Comparison of ENCODE assay signal across 9 cellular contexts in genomic region chr1:89547563-89548485, GRCh38. TPM values are rescaled to one million over a fixed set of nuclear protein-coding genes. Genes with fewer than 3 reads are reported as not detected.
DNase-seq lines count a peak whose midpoint lies in the region; ATAC-seq and TF ChIP-seq lines count a peak whose summit lies in the region.
"Had no signal": no experiment of that assay in that cellular context is flagged by ENCODE, and none has a peak within 500 bp of the region (broad histone marks: within the 10 kb centered on the region; RNA-seq: fewer than 3 reads in every experiment).

No MANE protein-coding gene starts in this region.

- H3K36me3 ChIP-seq in CD4-positive, alpha-beta memory T cell (ENCODE audit: insufficient read depth, low read length) = no peaks in the 10 kb centered on the region

- peaks cover 10 to 18% of the 10 kb centered on the region in 2 donors for H3K36me3 Mint-ChIP-seq in CD4-positive, alpha-beta memory T cell

- intact Hi-C loops in sciatic nerve (cut with DNase I) = no loop called here
- intact Hi-C loops in CD4-positive, alpha-beta memory T cell (cut with micrococcal nuclease) = loop anchor here (5.0 kb wide), 1 partner anchor 34 kb away; no protein-coding TSS in a partner anchor

- no peaks in the 10 kb centered on the region for H3K27me3 ChIP-seq in CD4-positive, alpha-beta memory T cell (ENCODE audit: insufficient read depth, low read length)

- H3K27ac ChIP-seq in CD4-positive, alpha-beta memory T cell (ENCODE audit: low read depth, low read length) = no peak overlapping the region

- H3K4me1 ChIP-seq in CD4-positive, alpha-beta memory T cell (ENCODE audit: insufficient read depth, low read length) = peaks cover 45% of the 10 kb centered on the region

- H3K9me3 Mint-ChIP-seq in CD4-positive, alpha-beta memory T cell = no peaks in the 10 kb centered on the region

- peak; percentile 39 for DNase-seq in NCI-H2171 treated with DMSO at 0.1 percent for 48 hours (lab: John Stamatoyannopoulos, UW)
- DNase-seq in NCI-H2171 (lab: John Stamatoyannopoulos, UW) = no peak
- peak; percentile 47 for DNase-seq in NCI-H2196 (lab: John Stamatoyannopoulos, UW; ENCODE audit: unreplicated experiment)
- peak; percentile 62 for DNase-seq in choroid plexus epithelial cell (ENCODE audit: low read depth)
- DNase-seq in sciatic nerve (ENCODE audit: low spot score) = no peak
- DNase-seq in effector CD8-positive, alpha-beta T cell (lab: John Stamatoyannopoulos, UW) = no peak
- DNase-seq in CD4-positive, alpha-beta memory T cell = no peak

- CTCF ChIA-PET in CD4-positive, alpha-beta memory T cell (lab: Charles Lee; ENCODE audit: partially characterized antibody) = no interaction called here

- no peak overlapping the region for H3K4me3 Mint-ChIP-seq in CD4-positive, alpha-beta memory T cell
- H3K4me3 Mint-ChIP-seq: B cell had no signal

- H3K27me3 Mint-ChIP-seq in CD4-positive, alpha-beta memory T cell = no peaks in the 10 kb centered on the region
- H3K27me3 Mint-ChIP-seq: B cell had no signal

- POLR2A ChIA-PET in CD4-positive, alpha-beta memory T cell (lab: Charles Lee; ENCODE audit: partially characterized antibody) = no interaction called here

- H3K4me1 Mint-ChIP-seq in CD4-positive, alpha-beta memory T cell = peaks cover 38 to 63% (median 53%) of the 10 kb centered on the region in 4 donors

- no peaks in the 10 kb centered on the region for H3K9me3 ChIP-seq in CD4-positive, alpha-beta memory T cell (ENCODE audit: control insufficient read depth in 1 of 2, low read length in 2 of 2)

- ATAC-seq in sciatic nerve (peak; percentile 31), GM18870 (IDR thresholded peaks at IDR 0.05; ENCODE audit: unreplicated experiment) (no peak)

- H3K4me3 ChIP-seq in choroid plexus epithelial cell (ENCODE audit: low read depth, low read length) = no peak overlapping the region
- H3K4me3 ChIP-seq in CD4-positive, alpha-beta memory T cell (ENCODE audit: low read length in 2 of 2) = no peak overlapping the region

- no peak for TF ChIP-seq CTCF in choroid plexus epithelial cell (conservative IDR thresholded peaks at IDR 0.05; ENCODE audit: low read depth, low read length)

- H3K27ac Mint-ChIP-seq in CD4-positive, alpha-beta memory T cell = no peak overlapping the region
- H3K27ac Mint-ChIP-seq: B cell had no signal

RNA-seq across cellular contexts. Expression of gene LRRC8B, which starts 23.2 kb away (rescaled TPM):
- 21.9 TPM for total RNA-seq in sciatic nerve
- total RNA-seq in CD4-positive, alpha-beta memory T cell = 10 to 100 TPM; 15.6 to 18.1 TPM
- polyA plus RNA-seq in CD4-positive, alpha-beta memory T cell = 10 to 100 TPM; 15.0 to 18.0 TPM

Comparison
In these comparisons a context has a peak if more than half of its experiments do, and no peak if none do; other contexts are left out.
1. DNase-seq: peak in NCI-H2171 treated with DMSO at 0.1 percent for 48 hours (single experiment), NCI-H2196 (single experiment) and choroid plexus epithelial cell (single experiment); none in NCI-H2171 (single experiment), sciatic nerve (single experiment), effector CD8-positive, alpha-beta T cell (single experiment) and CD4-positive, alpha-beta memory T cell (0 of 5).